In the genomic region with DNA sequence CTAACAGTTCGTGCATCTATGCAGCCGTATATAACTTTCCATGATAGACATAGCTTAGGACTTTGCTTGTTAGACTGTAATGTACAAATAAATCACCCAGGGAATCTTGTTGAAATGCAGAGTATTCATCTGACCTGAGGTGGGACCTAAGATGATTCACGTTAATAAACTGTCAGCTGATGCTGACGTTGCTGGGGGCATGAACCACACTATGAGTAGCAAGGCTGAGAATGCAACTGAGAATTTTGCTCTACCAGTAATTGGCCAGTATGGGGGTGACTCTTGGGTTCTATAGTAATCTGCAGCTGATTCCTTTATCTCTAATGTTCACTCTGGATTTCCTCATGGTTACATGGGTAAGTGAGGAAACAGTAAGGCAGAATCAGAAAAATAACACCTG, we compare ENCODE assay signal across 19 cellular contexts.
A peak's percentile ranks its signal among the peaks of the same experiment; 100 is the strongest.
DNase-seq lines count a peak whose midpoint lies in the region; ATAC-seq and TF ChIP-seq lines count a peak whose summit lies in the region.
"Had no signal": no experiment of that assay in that cellular context is flagged by ENCODE, and none has a peak within 500 bp of the region (broad histone marks: within the 10 kb centered on the region; RNA-seq: fewer than 3 reads in every experiment).

No MANE protein-coding gene starts in this region.

- H3K27ac ChIP-seq in PC-3 (ENCODE audit: low read length), result no peak overlapping the region
- no peak overlapping the region for H3K27ac ChIP-seq in fibroblast of lung (ENCODE audit: insufficient read depth, low read length)
- H3K27ac ChIP-seq in SJCRH30, result no peak overlapping the region
- H3K27ac ChIP-seq: neutrophil, right atrium auricular region, vagina had no signal

- no peak for ATAC-seq in PC-3
- ATAC-seq: esophagus mucosa, Panc1 had no signal

- H3K4me1 ChIP-seq in PC-3 (ENCODE audit: insufficient read depth, low read length) (no peaks in the 10 kb centered on the region), fibroblast of lung (ENCODE audit: control insufficient read depth, extremely low read depth, insufficient read depth, low read length) (no peaks in the 10 kb centered on the region), HAP-1 (no peaks in the 10 kb centered on the region), SJCRH30 (no peaks in the 10 kb centered on the region)
- H3K4me1 ChIP-seq: right atrium auricular region, vagina had no signal

- in situ Hi-C loops in HAP-1 (cut with MboI; ENCODE audit: low sequenced_read_pairs), result no loop called here

- H3F3A ChIP-seq in PC-3 (ENCODE audit: low read length, unreplicated experiment), result no peaks in the 10 kb centered on the region

- peak; percentile 49 for DNase-seq in EL
- peak; percentile 55 for DNase-seq in PC-3
- peak; percentile 90 to 98 for DNase-seq in fibroblast of lung (ENCODE audit: low read depth in 2 of 2)
- DNase-seq in skeletal muscle cell (ENCODE audit: low read depth), result peak; percentile 60
- DNase-seq in HAP-1 (ENCODE audit: low spot score in 2 of 2), result no peak
- no peak for DNase-seq in SJCRH30
- DNase-seq in activated CD4-positive, CD25-positive, alpha-beta regulatory T cell (lab: John Stamatoyannopoulos, UW), result no peak
- no peak for DNase-seq in GDM1 (lab: John Stamatoyannopoulos, UW)
- DNase-seq: activated CD4-positive, alpha-beta T cell treated with anti-CD3 and anti-CD28 coated beads, Interleukin-2, amount 50 U/mL, for 48 hours; activated naive CD4-positive, alpha-beta T cell treated with anti-CD3 and anti-CD28 coated beads, Interleukin-2, amount 10 ng/mL, durations not matched to agents 7 days and 5 days; Calu3; NCI-H1105 treated with DMSO at 0.1 percent for 48 hours; NCI-H748 treated with DMSO at 0.1 percent for 48 hours; stimulated activated CD4-positive, alpha-beta T cell treated with anti-CD3 and anti-CD28 coated beads, Interleukin-1b, Interleukin-23, amount 100 ng/mL, for 48 hours had no signal

- H3K4me3 ChIP-seq in PC-3 (ENCODE audit: low read length), result no peak overlapping the region
- H3K4me3 ChIP-seq in fibroblast of lung (replicated peaks in 1 of 4; ENCODE audit: control extremely low read depth in 1 of 4, insufficient read depth in 1 of 4, low read depth in 3 of 4, low read length in 4 of 4), result no peak overlapping the region
- no peak overlapping the region for H3K4me3 ChIP-seq in skeletal muscle cell (ENCODE audit: low read depth, low read length)
- H3K4me3 ChIP-seq in HAP-1, result no peak overlapping the region
- H3K4me3 ChIP-seq in SJCRH30, result no peak overlapping the region
- H3K4me3 ChIP-seq: right atrium auricular region, vagina had no signal

- H3K79me2 ChIP-seq in PC-3 (ENCODE audit: low read length) (no peaks in the 10 kb centered on the region), fibroblast of lung (ENCODE audit: control insufficient read depth, insufficient read depth, low read length) (no peaks in the 10 kb centered on the region)

- CTCF ChIA-PET in PC-3 (lab: Charles Lee), result no interaction called here

- POLR2A ChIA-PET in PC-3 (lab: Charles Lee; ENCODE audit: unreplicated experiment), result no interaction called here

- no peaks in the 10 kb centered on the region for H3K9me2 ChIP-seq in PC-3 (replicated peaks; ENCODE audit: low read length)

- H3K9me3 ChIP-seq in PC-3 (ENCODE audit: low read length), result no peaks in the 10 kb centered on the region
- no peaks in the 10 kb centered on the region for H3K9me3 ChIP-seq in fibroblast of lung (ENCODE audit: control insufficient read depth, insufficient read depth, low read depth, low read length)
- H3K9me3 ChIP-seq in HAP-1, result no peaks in the 10 kb centered on the region
- no peaks in the 10 kb centered on the region for H3K9me3 ChIP-seq in SJCRH30 (replicated peaks)
- H3K9me3 ChIP-seq: right atrium auricular region, vagina had no signal

- H4K20me1 ChIP-seq in PC-3 (ENCODE audit: low read length) (no peaks in the 10 kb centered on the region), fibroblast of lung (ENCODE audit: control insufficient read depth, extremely low read depth, insufficient read depth, low read length) (no peaks in the 10 kb centered on the region)

- TF ChIP-seq CTCF in PC-3 (conservative IDR thresholded peaks at IDR 0.05; ENCODE audit: low read depth, low read length) (no peak), fibroblast of lung (conservative IDR thresholded peaks at IDR 0.05 in 1 of 2, IDR thresholded peaks at IDR 0.05 in 1 of 2; ENCODE audit: low read depth in 1 of 2, low read length in 2 of 2) (no peak)

- intact Hi-C loops in PC-3 (cut with micrococcal nuclease), result no loop called here

- no TSS peak for BruUV-seq in PC-3 (replicated peaks; lab: Mats Ljungman, UMichigan)

- H3K36me3 ChIP-seq in PC-3 (ENCODE audit: low read depth, low read length), result no peaks in the 10 kb centered on the region
- no peaks in the 10 kb centered on the region for H3K36me3 ChIP-seq in fibroblast of lung (ENCODE audit: control insufficient read depth, insufficient read depth, low read length)
- H3K36me3 ChIP-seq in HAP-1 (replicated peaks), result no peaks in the 10 kb centered on the region
- H3K36me3 ChIP-seq in SJCRH30, result no peaks in the 10 kb centered on the region
- H3K36me3 ChIP-seq: neutrophil, right atrium auricular region, vagina had no signal

- H3K9ac ChIP-seq in PC-3 (ENCODE audit: low read length) (no peak overlapping the region), fibroblast of lung (ENCODE audit: insufficient read depth, low read length) (no peak overlapping the region)

- no peak overlapping the region for H2AFZ ChIP-seq in PC-3 (ENCODE audit: low read length)
- H2AFZ ChIP-seq in fibroblast of lung (ENCODE audit: low read length), result no peak overlapping the region

- H3K4me2 ChIP-seq in PC-3 (ENCODE audit: low read length) (no peak overlapping the region), fibroblast of lung (ENCODE audit: extremely low read depth, insufficient read depth, low read length) (no peak overlapping the region)

- H3K27me3 ChIP-seq in PC-3 (ENCODE audit: low read length) (no peaks in the 10 kb centered on the region), fibroblast of lung (ENCODE audit: control insufficient read depth, insufficient read depth, low read length) (no peaks in the 10 kb centered on the region), HAP-1 (ENCODE audit: low read depth) (no peaks in the 10 kb centered on the region), SJCRH30 (no peaks in the 10 kb centered on the region)
- H3K27me3 ChIP-seq: neutrophil, right atrium auricular region, vagina had no signal

Comparison
In these comparisons a context has a peak if more than half of its experiments do, and no peak if none do; other contexts are left out.
1. DNase-seq: peak in EL (single experiment), PC-3 (single experiment), fibroblast of lung (2 of 2) and skeletal muscle cell (single experiment); none in HAP-1 (0 of 2), SJCRH30 (0 of 2), activated CD4-positive, CD25-positive, alpha-beta regulatory T cell (0 of 4) and GDM1 (single experiment).